1 cellular context compared by ENCODE assay signal in genomic region chr19:44071824-44072542, GRCh38.
A peak's percentile ranks its signal among the peaks of the same experiment; 100 is the strongest.
TF ChIP-seq lines count a peak whose summit lies in the region.

ZNF284 (plus strand) TSS chr19:44072159; CDS start chr19:44076390, 4,231 bp downstream.

TF ChIP-seq in GM23338, 12 proteins besides CTCF, POLR2A, EP300 and RAD21 (continued from another document):
- TF ChIP-seq ZNF462 (CRISPR knock-in tag; IDR thresholded peaks at IDR 0.05) (no peak), POLR2AphosphoS5 (IDR thresholded peaks at IDR 0.05; ENCODE audit: low read depth) (peak; percentile 77), ZNF114 (CRISPR knock-in tag; IDR thresholded peaks at IDR 0.05) (no peak), NANOG (IDR thresholded peaks at IDR 0.05; ENCODE audit: borderline replicate concordance) (no peak), REST (IDR thresholded peaks at IDR 0.05; ENCODE audit: unreplicated experiment) (no peak), ZNF331 (CRISPR knock-in tag; IDR thresholded peaks at IDR 0.05; ENCODE audit: low read depth) (no peak), CREB1 (CRISPR knock-in tag; IDR thresholded peaks at IDR 0.05; ENCODE audit: low read depth) (peak; percentile 76)
